ENCODE assay signal across 19 cellular contexts in genomic region chr6:12014873-12015149, GRCh38. TPM values are rescaled to one million over a fixed set of nuclear protein-coding genes. Genes with fewer than 3 reads are reported as not detected.
DNase-seq lines count a peak whose midpoint lies in the region; ATAC-seq and TF ChIP-seq lines count a peak whose summit lies in the region.
"Had no signal": no experiment of that assay in that cellular context is flagged by ENCODE, and none has a peak within 500 bp of the region (broad histone marks: within the 10 kb centered on the region; RNA-seq: fewer than 3 reads in every experiment).

No MANE protein-coding gene starts in this region.

- H4K8ac ChIP-seq in mesenchymal stem cell (ENCODE audit: low read length) = peak overlapping the region; percentile 0

- intact Hi-C loops in natural killer cell (cut with micrococcal nuclease) (loop anchor here (5.0 kb wide), 1 partner anchor 648 kb away; no protein-coding TSS in a partner anchor), tibial artery (cut with DNase I; ENCODE audit: low total_unique reads) (loop anchor here (5.0 to 10.0 kb wide), 2 partner anchors 243 to 310 kb away; no protein-coding TSS in a partner anchor), posterior cingulate gyrus (cut with DNase I) (loop anchor here (10.0 kb wide), 1 partner anchor 220 kb away; no protein-coding TSS in a partner anchor), testis (cut with DNase I; ENCODE audit: low total_unique reads) (no loop called here)

- no peak overlapping the region for H2BK15ac ChIP-seq in mesenchymal stem cell (ENCODE audit: low read depth, poor library complexity, severe bottlenecking)

- DNase-seq in natural killer cell = no peak
- DNase-seq in natural killer cell treated with Interleukin-12 subunit alpha and Interleukin-12 subunit beta and Interleukin-15 and Interleukin-18, amount 100 ng/mL, for 72 hours (ENCODE audit: low spot score) = no peak
- DNase-seq in activated naive CD8-positive, alpha-beta T cell treated with anti-CD3 and anti-CD28 coated beads for 36 hours = no peak
- DNase-seq in mesenchymal stem cell = no peak
- DNase-seq in tibial artery = no peak
- no peak for DNase-seq in posterior cingulate gyrus
- DNase-seq in dermis blood vessel endothelial cell = no peak
- DNase-seq in testis = no peak
- DNase-seq: activated CD4-positive, alpha-beta T cell treated with anti-CD3 and anti-CD28 coated beads for 1 hour; activated CD8-positive, alpha-beta memory T cell treated with anti-CD3 and anti-CD28 coated beads, Interleukin-2, amount 50 U/mL, for 48 hours; activated naive CD4-positive, alpha-beta T cell treated with anti-CD3 and anti-CD28 coated beads, Interleukin-2, amount 50 U/mL, for 16 hours; MG63; NCI-H1694 treated with DMSO at 0.1 percent for 48 hours; occipital lobe; right lobe of liver; stimulated activated CD4-positive, alpha-beta T cell treated with anti-CD3 and anti-CD28 coated beads, Interleukin-2, amount 100 ng/mL, for 24 hours; T-helper 9 cell had no signal

- peak overlapping the region in 1 of 2 experiments; percentile 24 for H3K14ac ChIP-seq in mesenchymal stem cell (ENCODE audit: low read length in 2 of 2)

- H3K4me2 ChIP-seq in mesenchymal stem cell (ENCODE audit: low read length, poor library complexity, severe bottlenecking) = no peak overlapping the region

- H3K4ac ChIP-seq in mesenchymal stem cell (ENCODE audit: low read depth in 1 of 2, low read length in 2 of 2) = peak overlapping the region in 1 of 2 experiments; percentile 76

- TF ChIP-seq CTCF in natural killer cell (IDR thresholded peaks at IDR 0.05) = no peak
- no peak for TF ChIP-seq CTCF in tibial artery (IDR thresholded peaks at IDR 0.05)
- no peak for TF ChIP-seq CTCF in testis (IDR thresholded peaks at IDR 0.05)

- peak overlapping the region; percentile 6 for H3K27ac ChIP-seq in mesenchymal stem cell (ENCODE audit: low read length, poor library complexity, severe bottlenecking)
- H3K27ac ChIP-seq in tibial artery = peak overlapping the region; percentile 8 to 94
- no peak overlapping the region for H3K27ac ChIP-seq in testis
- H3K27ac ChIP-seq: hepatocyte, right lobe of liver had no signal

- H3K36me3 Mint-ChIP-seq in natural killer cell = no peaks in the 10 kb centered on the region
- H3K36me3 Mint-ChIP-seq in natural killer cell treated with Interleukin-12 subunit alpha and Interleukin-12 subunit beta and Interleukin-15 and Interleukin-18, amount 100 ng/mL, for 72 hours = peaks cover 20% of the 10 kb centered on the region
- peaks cover 72% of the 10 kb centered on the region for H3K36me3 Mint-ChIP-seq in activated naive CD8-positive, alpha-beta T cell treated with anti-CD3 and anti-CD28 coated beads for 36 hours

- H2AFZ ChIP-seq in mesenchymal stem cell (ENCODE audit: low read depth, low read length) = no peak overlapping the region
- H2AFZ ChIP-seq: hepatocyte had no signal

- peak overlapping the region; percentile 5 for H2AK5ac ChIP-seq in mesenchymal stem cell (ENCODE audit: low read length, severe bottlenecking)

- peaks cover 15% of the 10 kb centered on the region for H3K79me1 ChIP-seq in mesenchymal stem cell (replicated peaks; ENCODE audit: low read length, poor library complexity, severe bottlenecking)

- H3K27me3 ChIP-seq in mesenchymal stem cell (ENCODE audit: control insufficient read depth in 1 of 2, insufficient read depth in 1 of 2, low read length in 2 of 2) (no peaks in the 10 kb centered on the region), tibial artery (no peaks in the 10 kb centered on the region), testis (no peaks in the 10 kb centered on the region)
- H3K27me3 ChIP-seq: hepatocyte, MG63, right lobe of liver had no signal

- ATAC-seq in natural killer cell = no peak
- ATAC-seq in natural killer cell treated with Interleukin-12 subunit alpha and Interleukin-12 subunit beta and Interleukin-15 and Interleukin-18, amount 100 ng/mL, for 72 hours = no peak
- ATAC-seq: right lobe of liver had no signal

- H2BK120ac ChIP-seq in mesenchymal stem cell (ENCODE audit: low read depth, low read length) = no peak overlapping the region

- WGBS in mesenchymal stem cell = 59% methylated on average over 3 of the region's 3 CpGs
- 37 to 70% methylated on average over 3 of the region's 3 CpGs for WGBS in testis, 2 donors

- H3K4me3 ChIP-seq in mesenchymal stem cell (ENCODE audit: insufficient read depth in 1 of 2, low read depth in 1 of 2, low read length in 2 of 2) = no peak overlapping the region
- no peak overlapping the region for H3K4me3 ChIP-seq in tibial artery
- H3K4me3 ChIP-seq in testis = no peak overlapping the region
- H3K4me3 ChIP-seq: hepatocyte, MG63, right lobe of liver had no signal

- H3K4me1 ChIP-seq in mesenchymal stem cell (ENCODE audit: control insufficient read depth, insufficient read depth, low read depth, low read length) (no peaks in the 10 kb centered on the region), tibial artery (peaks cover 0 to 23% (median 9%) of the 10 kb centered on the region in 4 donors), testis (peaks cover 10% of the 10 kb centered on the region)

- H2BK12ac ChIP-seq in mesenchymal stem cell (ENCODE audit: low read length in 2 of 2) = peak overlapping the region in 1 of 2 experiments; percentile 77

- no peak overlapping the region for H3K9ac ChIP-seq in mesenchymal stem cell (ENCODE audit: low read length)

- H3K9me3 Mint-ChIP-seq in natural killer cell = no peaks in the 10 kb centered on the region
- H3K9me3 Mint-ChIP-seq in natural killer cell treated with Interleukin-12 subunit alpha and Interleukin-12 subunit beta and Interleukin-15 and Interleukin-18, amount 100 ng/mL, for 72 hours = no peaks in the 10 kb centered on the region
- peaks cover 10% of the 10 kb centered on the region for H3K9me3 Mint-ChIP-seq in activated naive CD8-positive, alpha-beta T cell treated with anti-CD3 and anti-CD28 coated beads for 36 hours
- H3K9me3 Mint-ChIP-seq: memory B cell had no signal

- H3K27me3 Mint-ChIP-seq in natural killer cell (ENCODE audit: low read depth in 2 of 2) = peaks cover 0 to 4% of the 10 kb centered on the region in 2 donors
- no peaks in the 10 kb centered on the region for H3K27me3 Mint-ChIP-seq in natural killer cell treated with Interleukin-12 subunit alpha and Interleukin-12 subunit beta and Interleukin-15 and Interleukin-18, amount 100 ng/mL, for 72 hours
- no peaks in the 10 kb centered on the region for H3K27me3 Mint-ChIP-seq in activated naive CD8-positive, alpha-beta T cell treated with anti-CD3 and anti-CD28 coated beads for 36 hours
- H3K27me3 Mint-ChIP-seq: memory B cell had no signal

- H3K9me3 ChIP-seq in mesenchymal stem cell (ENCODE audit: control insufficient read depth, low read length) = peaks cover 6% of the 10 kb centered on the region
- H3K9me3 ChIP-seq in tibial artery = no peaks in the 10 kb centered on the region
- no peaks in the 10 kb centered on the region for H3K9me3 ChIP-seq in testis
- H3K9me3 ChIP-seq: right lobe of liver had no signal

- H3K18ac ChIP-seq in mesenchymal stem cell (ENCODE audit: low read depth in 1 of 2, low read length in 2 of 2) = peak overlapping the region in 1 of 2 experiments; percentile 73

- H3K36me3 ChIP-seq in mesenchymal stem cell (ENCODE audit: control insufficient read depth in 1 of 2, insufficient read depth in 2 of 2, low read depth in 1 of 2, low read length in 2 of 2) (peaks cover 23 to 43% of the 10 kb centered on the region in 2 experiments), tibial artery (peaks cover 0 to 34% (median 16%) of the 10 kb centered on the region in 3 donors), testis (ENCODE audit: low read depth, missing control alignments) (no peaks in the 10 kb centered on the region)

- H3K4me1 Mint-ChIP-seq in natural killer cell = peaks cover 33 to 36% of the 10 kb centered on the region in 2 donors
- H3K4me1 Mint-ChIP-seq in natural killer cell treated with Interleukin-12 subunit alpha and Interleukin-12 subunit beta and Interleukin-15 and Interleukin-18, amount 100 ng/mL, for 72 hours (ENCODE audit: low read depth in 2 of 2) = peaks cover 26 to 27% of the 10 kb centered on the region in 2 donors
- H3K4me1 Mint-ChIP-seq in activated naive CD8-positive, alpha-beta T cell treated with anti-CD3 and anti-CD28 coated beads for 36 hours = peaks cover 59% of the 10 kb centered on the region

- TF ChIP-seq POLR2A in testis (IDR thresholded peaks at IDR 0.05) = no peak

- no peak overlapping the region for H4K91ac ChIP-seq in mesenchymal stem cell (ENCODE audit: low read length)

- no peak overlapping the region for H3K23ac ChIP-seq in mesenchymal stem cell (ENCODE audit: low read length in 2 of 2)

- H2BK5ac ChIP-seq in mesenchymal stem cell (ENCODE audit: low read depth, low read length, poor library complexity, severe bottlenecking) = no peak overlapping the region

- H3K4me3 Mint-ChIP-seq in natural killer cell = no peak overlapping the region
- H3K4me3 Mint-ChIP-seq in natural killer cell treated with Interleukin-12 subunit alpha and Interleukin-12 subunit beta and Interleukin-15 and Interleukin-18, amount 100 ng/mL, for 72 hours = no peak overlapping the region
- no peak overlapping the region for H3K4me3 Mint-ChIP-seq in activated naive CD8-positive, alpha-beta T cell treated with anti-CD3 and anti-CD28 coated beads for 36 hours
- H3K4me3 Mint-ChIP-seq: memory B cell had no signal

- H3K27ac Mint-ChIP-seq in natural killer cell = peak overlapping the region; percentile 40 to 93
- H3K27ac Mint-ChIP-seq in natural killer cell treated with Interleukin-12 subunit alpha and Interleukin-12 subunit beta and Interleukin-15 and Interleukin-18, amount 100 ng/mL, for 72 hours = peak overlapping the region in 1 of 2 donors; percentile 23
- H3K27ac Mint-ChIP-seq in activated naive CD8-positive, alpha-beta T cell treated with anti-CD3 and anti-CD28 coated beads for 36 hours = peak overlapping the region; percentile 31
- H3K27ac Mint-ChIP-seq: memory B cell had no signal

RNA-seq across cellular contexts. Expression of gene HIVEP1, which starts 2.7 kb away (rescaled TPM):
- total RNA-seq in natural killer cell (10 to 100 TPM; 26.3 to 37.9 (median 28.4) TPM), dermis blood vessel endothelial cell (19.1 and 19.6 TPM in 2 replicates), testis (10 to 100 TPM; 44.1 to 53.3 TPM)
- 10 to 100 TPM; 28.3 to 39.4 TPM for total RNA-seq in natural killer cell treated with Interleukin-12 subunit alpha and Interleukin-12 subunit beta and Interleukin-15 and Interleukin-18, amount 100 ng/mL, for 72 hours
- 10 to 100 TPM; 33.9 to 41.9 TPM for total RNA-seq in activated naive CD8-positive, alpha-beta T cell treated with anti-CD3 and anti-CD28 coated beads for 36 hours
- 13.8 TPM for polyA plus RNA-seq in mesenchymal stem cell (2013, experiment 1 of 2)
- polyA plus RNA-seq in mesenchymal stem cell (2013, experiment 2 of 2) = 11.2 TPM
- polyA plus RNA-seq in testis (ENCODE audit: insufficient read depth, low read depth, low replicate concordance) = 15.5 TPM

Comparison
In these comparisons a context has a peak if more than half of its experiments do, and no peak if none do; other contexts are left out.
1. H3K27ac ChIP-seq: peak in mesenchymal stem cell (single experiment) and tibial artery (2 of 2); none in testis (0 of 2).